1 cellular context compared by ENCODE assay signal in the genomic region with DNA sequence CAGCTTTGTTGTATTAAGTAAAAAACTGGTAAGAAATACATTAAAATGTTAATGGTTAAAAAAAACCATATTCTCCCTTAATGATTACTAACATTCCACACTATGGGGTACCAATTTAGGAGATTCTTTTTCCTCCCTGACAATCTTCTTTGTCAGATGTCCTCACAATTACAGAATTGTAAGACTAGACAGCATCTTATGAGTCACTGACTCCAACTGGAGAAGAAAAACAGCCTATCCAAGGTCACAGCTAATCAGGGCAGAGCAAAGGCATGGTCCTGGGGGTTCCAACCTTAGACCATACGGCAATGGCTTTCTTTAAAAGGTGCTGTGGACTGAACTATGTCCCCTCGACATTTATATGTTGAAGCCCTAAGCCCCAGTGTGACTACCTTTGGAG.
TF ChIP-seq lines count a peak whose summit lies in the region.

No MANE protein-coding gene starts in this region.

TF ChIP-seq in SK-N-SH treated with all-trans-retinoic acid at 6 μM for 48 hours, 23 proteins besides CTCF, POLR2A, EP300 and RAD21 (continued from another document):
- TF ChIP-seq, protein P1, sequence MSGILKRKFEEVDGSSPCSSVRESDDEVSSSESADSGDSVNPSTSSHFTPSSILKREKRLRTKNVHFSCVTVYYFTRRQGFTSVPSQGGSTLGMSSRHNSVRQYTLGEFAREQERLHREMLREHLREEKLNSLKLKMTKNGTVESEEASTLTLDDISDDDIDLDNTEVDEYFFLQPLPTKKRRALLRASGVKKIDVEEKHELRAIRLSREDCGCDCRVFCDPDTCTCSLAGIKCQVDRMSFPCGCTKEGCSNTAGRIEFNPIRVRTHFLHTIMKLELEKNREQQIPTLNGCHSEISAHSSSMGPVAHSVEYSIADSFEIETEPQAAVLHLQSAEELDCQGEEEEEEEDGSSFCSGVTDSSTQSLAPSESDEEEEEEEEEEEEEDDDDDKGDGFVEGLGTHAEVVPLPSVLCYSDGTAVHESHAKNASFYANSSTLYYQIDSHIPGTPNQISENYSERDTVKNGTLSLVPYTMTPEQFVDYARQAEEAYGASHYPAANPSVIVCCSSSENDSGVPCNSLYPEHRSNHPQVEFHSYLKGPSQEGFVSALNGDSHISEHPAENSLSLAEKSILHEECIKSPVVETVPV (CRISPR knock-in tag; IDR thresholded peaks at IDR 0.05): no peak
- no peak for TF ChIP-seq GLIS3 (CRISPR knock-in tag; IDR thresholded peaks at IDR 0.05)
